Comparison of ENCODE assay signal across 1 cellular context in the genomic region with DNA sequence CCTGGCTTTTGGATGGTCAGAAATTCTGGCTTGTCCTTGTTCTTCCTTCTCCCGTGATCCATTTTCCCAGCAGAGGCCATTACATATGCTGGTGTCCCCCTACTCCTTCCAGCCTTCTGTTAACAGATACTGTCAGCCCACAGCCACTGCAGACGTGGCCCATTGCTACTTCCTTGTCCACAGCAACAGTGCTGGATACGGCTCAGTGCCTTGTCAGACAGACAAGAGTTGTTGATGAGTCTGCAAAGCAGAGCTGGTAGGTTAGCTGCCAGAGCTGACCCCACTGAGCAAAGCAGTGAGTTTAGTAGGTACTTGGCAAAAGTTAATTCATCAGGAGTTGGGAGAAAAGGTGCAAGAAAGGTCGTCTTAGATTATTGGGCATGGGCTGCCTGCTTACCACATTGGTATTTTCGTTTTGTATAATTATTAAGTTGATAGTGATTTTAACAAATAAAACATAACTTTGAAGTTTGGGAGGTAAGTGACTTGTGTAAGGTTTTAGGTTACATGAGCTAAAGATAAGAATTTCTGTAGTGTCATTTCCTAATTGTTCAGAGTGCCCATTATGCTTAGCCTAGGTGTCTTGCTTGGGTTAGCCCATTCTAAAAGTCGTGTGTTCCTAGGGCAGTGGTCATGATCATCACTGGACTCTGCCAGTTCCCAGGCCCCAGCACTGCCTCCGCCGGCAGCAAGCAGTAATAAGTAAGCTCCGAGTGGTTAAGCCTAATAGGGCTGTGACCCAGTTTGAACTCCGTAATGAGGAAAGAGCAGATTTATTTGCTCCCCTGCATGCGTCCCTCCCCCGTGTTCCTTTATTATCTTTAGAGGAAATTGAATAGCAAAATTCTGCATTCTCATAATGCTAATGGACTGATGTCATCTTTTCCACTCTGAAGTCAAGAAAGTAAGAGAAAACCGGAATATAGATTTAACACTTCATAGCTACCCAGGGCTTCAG.
A peak's percentile ranks its signal among the peaks of the same experiment; 100 is the strongest.
TF ChIP-seq lines count a peak whose summit lies in the region.

No MANE protein-coding gene starts in this region.

TF ChIP-seq in A549, 52 proteins besides CTCF, POLR2A, EP300 and RAD21 (continued from another document):
- TF ChIP-seq JUNB (IDR thresholded peaks at IDR 0.05) (0 out of 2 replicates have a peak, but pooled peaks have one; percentile 17), SMC3 (IDR thresholded peaks at IDR 0.05) (peak; percentile 34; the same call in 2 of the 3 replicates), HOXB13 (CRISPR knock-in tag; IDR thresholded peaks at IDR 0.05; ENCODE audit: low read depth) (peak; percentile 31; the same call in 1 of the 2 replicates), RARB (CRISPR knock-in tag; IDR thresholded peaks at IDR 0.05) (peak; percentile 63; the same call in 1 of the 2 replicates), FOSL2 (IDR thresholded peaks at IDR 0.05) (no peak), FOSL2 (CRISPR knock-in tag; IDR thresholded peaks at IDR 0.05) (peak; percentile 52)
